ENCODE assay signal across 18 cellular contexts in genomic region chr2:234970467-234970866, GRCh38. TPM values are rescaled to one million over a fixed set of nuclear protein-coding genes. Genes with fewer than 3 reads are reported as not detected.
DNase-seq lines count a peak whose midpoint lies in the region; TF ChIP-seq lines count a peak whose summit lies in the region.
"Had no signal": no experiment of that assay in that cellular context is flagged by ENCODE, and none has a peak within 500 bp of the region (broad histone marks: within the 10 kb centered on the region; RNA-seq: fewer than 3 reads in every experiment).

No MANE protein-coding gene starts in this region.

- H3K4me1 ChIP-seq in colonic mucosa = peaks cover 3% of the 10 kb centered on the region

- H3K36me3 ChIP-seq in colonic mucosa = no peaks in the 10 kb centered on the region
- H3K36me3 ChIP-seq: spleen, upper lobe of left lung had no signal

- intact Hi-C loops in colonic mucosa (cut with DNase I) = no loop called here

- H3K36me3 Mint-ChIP-seq in nephron progenitor cell (ENCODE audit: low read depth) = peaks cover 12% of the 10 kb centered on the region
- no peaks in the 10 kb centered on the region for H3K36me3 Mint-ChIP-seq in T-helper 2 cell treated with Interferon-gamma antibody and Interleukin-4, amounts not matched to agents 5 μg/mL and 100 μg/mL, for 36 hours (ENCODE audit: low read depth)
- H3K36me3 Mint-ChIP-seq: CD4-positive, CD25-positive, alpha-beta regulatory T cell had no signal

- peak overlapping the region; percentile 53 for H3K27ac Mint-ChIP-seq in nephron progenitor cell
- H3K27ac Mint-ChIP-seq in T-helper 2 cell treated with Interferon-gamma antibody and Interleukin-4, amounts not matched to agents 5 μg/mL and 100 μg/mL, for 36 hours = no peak overlapping the region
- H3K27ac Mint-ChIP-seq: activated CD4-positive, alpha-beta T cell treated with anti-CD3 and anti-CD28 coated beads, Interleukin-2, amount 10 ng/mL, durations not matched to agents 7 days and 5 days; CD4-positive, CD25-positive, alpha-beta regulatory T cell had no signal

- H3K9ac ChIP-seq in colonic mucosa (ENCODE audit: low read depth in 2 of 2, low read length in 2 of 2) = no peak overlapping the region

- no peaks in the 10 kb centered on the region for H3K9me3 ChIP-seq in colonic mucosa
- H3K9me3 ChIP-seq: spleen, upper lobe of left lung had no signal

- TF ChIP-seq CTCF in colonic mucosa (IDR thresholded peaks at IDR 0.05) (no peak), nephron progenitor cell (IDR thresholded peaks at IDR 0.05) (no peak)

- no peak overlapping the region for H3K4me3 Mint-ChIP-seq in nephron progenitor cell
- H3K4me3 Mint-ChIP-seq in T-helper 2 cell treated with Interferon-gamma antibody and Interleukin-4, amounts not matched to agents 5 μg/mL and 100 μg/mL, for 36 hours = no peak overlapping the region
- H3K4me3 Mint-ChIP-seq: activated CD4-positive, alpha-beta T cell treated with anti-CD3 and anti-CD28 coated beads, Interleukin-2, amount 10 ng/mL, durations not matched to agents 7 days and 5 days; CD4-positive, CD25-positive, alpha-beta regulatory T cell had no signal

- H3K4me1 Mint-ChIP-seq in nephron progenitor cell = peaks cover 59% of the 10 kb centered on the region
- no peaks in the 10 kb centered on the region for H3K4me1 Mint-ChIP-seq in T-helper 2 cell treated with Interferon-gamma antibody and Interleukin-4, amounts not matched to agents 5 μg/mL and 100 μg/mL, for 36 hours (ENCODE audit: low read depth)
- H3K4me1 Mint-ChIP-seq: activated CD4-positive, alpha-beta T cell treated with anti-CD3 and anti-CD28 coated beads, Interleukin-2, amount 10 ng/mL, durations not matched to agents 7 days and 5 days; CD4-positive, CD25-positive, alpha-beta regulatory T cell had no signal

- H3K27me3 Mint-ChIP-seq in nephron progenitor cell (ENCODE audit: low read depth, poor library complexity) = peaks cover 4% of the 10 kb centered on the region
- peaks cover 4% of the 10 kb centered on the region for H3K27me3 Mint-ChIP-seq in T-helper 2 cell treated with Interferon-gamma antibody and Interleukin-4, amounts not matched to agents 5 μg/mL and 100 μg/mL, for 36 hours (ENCODE audit: low read depth)

- DNase-seq in Daoy (ENCODE audit: low read depth) (peak; percentile 83), NCI-H1048 (lab: John Stamatoyannopoulos, UW) (peak; percentile 22), colonic mucosa (no peak), nephron progenitor cell (no peak), CD1c-positive myeloid dendritic cell (ENCODE audit: extremely low spot score) (no peak), Kasumi-1 (lab: John Stamatoyannopoulos, UW) (no peak)
- no peak for DNase-seq in activated CD8-positive, alpha-beta memory T cell treated with anti-CD3 and anti-CD28 coated beads, Interleukin-2, amount 50 U/mL, for 48 hours
- DNase-seq in T-helper 2 cell treated with Interferon-gamma antibody and Interleukin-4, amounts not matched to agents 5 μg/mL and 100 μg/mL, for 36 hours (ENCODE audit: low spot score) = no peak
- DNase-seq: activated CD4-positive, alpha-beta T cell treated with anti-CD3 and anti-CD28 coated beads, Interleukin-2, amount 10 ng/mL, durations not matched to agents 7 days and 5 days; activated naive CD4-positive, alpha-beta T cell; CD4-positive, CD25-positive, alpha-beta regulatory T cell; effector CD4-positive, alpha-beta T cell; GOT3; Karpas-422; NCI-H526 treated with DMSO at 0.1 percent for 48 hours; spleen; SW 1271; upper lobe of left lung had no signal

- no peaks in the 10 kb centered on the region for H3K9me3 Mint-ChIP-seq in nephron progenitor cell
- no peaks in the 10 kb centered on the region for H3K9me3 Mint-ChIP-seq in T-helper 2 cell treated with Interferon-gamma antibody and Interleukin-4, amounts not matched to agents 5 μg/mL and 100 μg/mL, for 36 hours
- H3K9me3 Mint-ChIP-seq: activated CD4-positive, alpha-beta T cell treated with anti-CD3 and anti-CD28 coated beads, Interleukin-2, amount 10 ng/mL, durations not matched to agents 7 days and 5 days; CD4-positive, CD25-positive, alpha-beta regulatory T cell had no signal

- no peak overlapping the region for H3K4me3 ChIP-seq in colonic mucosa
- H3K4me3 ChIP-seq: spleen, upper lobe of left lung had no signal

- H3K27me3 ChIP-seq in colonic mucosa = no peaks in the 10 kb centered on the region
- H3K27me3 ChIP-seq: upper lobe of left lung had no signal

- H3K27ac ChIP-seq in colonic mucosa = peak overlapping the region; percentile 4
- H3K27ac ChIP-seq: spleen, upper lobe of left lung had no signal

RNA-seq across cellular contexts. Expression of gene SH3BP4, which starts 18.6 kb away (rescaled TPM):
- 72.1 and 98.8 TPM in 2 replicates for total RNA-seq in Daoy (2014; rRNA removed; shearing (Covaris generic))
- 10 to 100 TPM; 29.1 to 44.4 TPM for total RNA-seq in colonic mucosa
- total RNA-seq: activated CD4-positive, alpha-beta T cell treated with anti-CD3 and anti-CD28 coated beads, Interleukin-2, amount 10 ng/mL, durations not matched to agents 7 days and 5 days had no signal

Comparison
In these comparisons a context has a peak if more than half of its experiments do, and no peak if none do; other contexts are left out.
1. DNase-seq: peak in Daoy (single experiment) and NCI-H1048 (single experiment); none in colonic mucosa (single experiment), nephron progenitor cell (single experiment), activated CD8-positive, alpha-beta memory T cell treated with anti-CD3 and anti-CD28 coated beads, Interleukin-2, amount 50 U/mL, for 48 hours (single experiment), CD1c-positive myeloid dendritic cell (single experiment), Kasumi-1 (0 of 2) and T-helper 2 cell treated with Interferon-gamma antibody and Interleukin-4, amounts not matched to agents 5 μg/mL and 100 μg/mL, for 36 hours (single experiment).